Comparison of ENCODE assay signal across 1 cellular context in genomic region chr6:43828711-43829110, GRCh38.
TF ChIP-seq lines count a peak whose summit lies in the region.

No MANE protein-coding gene starts in this region.

TF ChIP-seq in SK-N-SH, 30 proteins besides CTCF, POLR2A, EP300 and RAD21 (continued from another document):
- no peak for TF ChIP-seq REST (IDR thresholded peaks at IDR 0.05; ENCODE audit: low read depth, low read length)
- no peak for TF ChIP-seq JUND (IDR thresholded peaks at IDR 0.05)
- TF ChIP-seq GABPA (IDR thresholded peaks at IDR 0.05; ENCODE audit: low read depth) = no peak
- TF ChIP-seq, protein P1, sequence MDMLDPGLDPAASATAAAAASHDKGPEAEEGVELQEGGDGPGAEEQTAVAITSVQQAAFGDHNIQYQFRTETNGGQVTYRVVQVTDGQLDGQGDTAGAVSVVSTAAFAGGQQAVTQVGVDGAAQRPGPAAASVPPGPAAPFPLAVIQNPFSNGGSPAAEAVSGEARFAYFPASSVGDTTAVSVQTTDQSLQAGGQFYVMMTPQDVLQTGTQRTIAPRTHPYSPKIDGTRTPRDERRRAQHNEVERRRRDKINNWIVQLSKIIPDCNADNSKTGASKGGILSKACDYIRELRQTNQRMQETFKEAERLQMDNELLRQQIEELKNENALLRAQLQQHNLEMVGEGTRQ (IDR thresholded peaks at IDR 0.05; ENCODE audit: borderline replicate concordance, low read depth, low read length) = no peak
- no peak for TF ChIP-seq TAF1 (IDR thresholded peaks at IDR 0.05; ENCODE audit: borderline replicate concordance, low read depth, low read length)
- TF ChIP-seq YY1 (IDR thresholded peaks at IDR 0.05; ENCODE audit: low read depth) = no peak
- TF ChIP-seq PBX3 (IDR thresholded peaks at IDR 0.05) = no peak
- no peak for TF ChIP-seq RFX5 (IDR thresholded peaks at IDR 0.05; ENCODE audit: low read length)
- TF ChIP-seq RXRA (IDR thresholded peaks at IDR 0.05; ENCODE audit: borderline replicate concordance, low read depth) = no peak
- TF ChIP-seq GATA2 (CRISPR knock-in tag; IDR thresholded peaks at IDR 0.05) = no peak
- no peak for TF ChIP-seq FOXJ3 (CRISPR knock-in tag; IDR thresholded peaks at IDR 0.05)
- TF ChIP-seq FOSL2 (IDR thresholded peaks at IDR 0.05; ENCODE audit: borderline replicate concordance, low read depth) = no peak
- TF ChIP-seq IRF3 (IDR thresholded peaks at IDR 0.05; ENCODE audit: low read depth, low read length) = no peak
- TF ChIP-seq FOXM1 (IDR thresholded peaks at IDR 0.05; ENCODE audit: low read depth) = no peak
- TF ChIP-seq, protein P2, sequence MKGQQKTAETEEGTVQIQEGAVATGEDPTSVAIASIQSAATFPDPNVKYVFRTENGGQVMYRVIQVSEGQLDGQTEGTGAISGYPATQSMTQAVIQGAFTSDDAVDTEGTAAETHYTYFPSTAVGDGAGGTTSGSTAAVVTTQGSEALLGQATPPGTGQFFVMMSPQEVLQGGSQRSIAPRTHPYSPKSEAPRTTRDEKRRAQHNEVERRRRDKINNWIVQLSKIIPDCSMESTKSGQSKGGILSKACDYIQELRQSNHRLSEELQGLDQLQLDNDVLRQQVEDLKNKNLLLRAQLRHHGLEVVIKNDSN (IDR thresholded peaks at IDR 0.05; ENCODE audit: borderline replicate concordance, low read depth) = no peak
TF ChIP-seq in SK-N-SH: peak in this region for 0.
